ENCODE assay signal across 1 cellular context in genomic region chr10:124062390-124062789, GRCh38.
TF ChIP-seq lines count a peak whose summit lies in the region.

No MANE protein-coding gene starts in this region.

TF ChIP-seq in HepG2, 621 proteins besides CTCF, POLR2A, EP300 and RAD21 (continued from another document and continues in another):
- TF ChIP-seq SNAPC4 (CRISPR knock-in tag; IDR thresholded peaks at IDR 0.05) (no peak), MED1 (CRISPR knock-in tag; IDR thresholded peaks at IDR 0.05) (peak; percentile 20; the same call in 1 of the 2 replicates), KLF11 (CRISPR knock-in tag; IDR thresholded peaks at IDR 0.05) (no peak), ZNF543 (CRISPR knock-in tag; IDR thresholded peaks at IDR 0.05) (no peak), ZNF280D (CRISPR knock-in tag; IDR thresholded peaks at IDR 0.05) (no peak), TOE1 (CRISPR knock-in tag; IDR thresholded peaks at IDR 0.05) (no peak), RARA (CRISPR knock-in tag; IDR thresholded peaks at IDR 0.05) (no peak), SOX5 (CRISPR knock-in tag; IDR thresholded peaks at IDR 0.05; ENCODE audit: borderline replicate concordance) (peak; percentile 30; the same call in 1 of the 2 replicates), KDM5A (IDR thresholded peaks at IDR 0.05; ENCODE audit: borderline replicate concordance, low read length) (no peak), XBP1 (CRISPR knock-in tag; IDR thresholded peaks at IDR 0.05) (no peak), U2AF1 (optimal IDR thresholded peaks at IDR 0.05; ENCODE audit: low read depth, low read length) (no peak), MXD4 (CRISPR knock-in tag; IDR thresholded peaks at IDR 0.05) (no peak), ARNT2 (CRISPR knock-in tag; IDR thresholded peaks at IDR 0.05; ENCODE audit: low read depth) (no peak), IRF2 (CRISPR knock-in tag; IDR thresholded peaks at IDR 0.05) (peak; percentile 30; the same call in 1 of the 2 replicates), ZNF160 (CRISPR knock-in tag; IDR thresholded peaks at IDR 0.05) (no peak), DRAP1 (CRISPR knock-in tag; IDR thresholded peaks at IDR 0.05) (0 out of 2 replicates have a peak, but pooled peaks have one; percentile 23), SMAD1 (CRISPR knock-in tag; IDR thresholded peaks at IDR 0.05; ENCODE audit: borderline replicate concordance, low read depth) (0 out of 2 replicates have a peak, but pooled peaks have one; percentile 28), HOMEZ (CRISPR knock-in tag; IDR thresholded peaks at IDR 0.05; ENCODE audit: low read depth) (peak; percentile 27; the same call in 1 of the 2 replicates), HNF4G (IDR thresholded peaks at IDR 0.05; ENCODE audit: borderline replicate concordance, low read depth, low read length) (peak; percentile 34; the same call in 1 of the 2 replicates), HNF4G (CRISPR knock-in tag; IDR thresholded peaks at IDR 0.05; ENCODE audit: borderline replicate concordance, low read depth) (peak; percentile 73; the same call in 1 of the 2 replicates), KMT2A (CRISPR knock-in tag; IDR thresholded peaks at IDR 0.05) (peak; percentile 70; the same call in 1 of the 2 replicates), ZBTB25 (CRISPR knock-in tag; IDR thresholded peaks at IDR 0.05) (no peak), ZNF121 (CRISPR knock-in tag; IDR thresholded peaks at IDR 0.05) (no peak), ETV5 (CRISPR knock-in tag; IDR thresholded peaks at IDR 0.05; ENCODE audit: borderline replicate concordance) (0 out of 2 replicates have a peak, but pooled peaks have one; percentile 38), ZBTB7B (CRISPR knock-in tag; IDR thresholded peaks at IDR 0.05) (no peak), MED13 (CRISPR knock-in tag; IDR thresholded peaks at IDR 0.05) (no peak), ZNF644 (CRISPR knock-in tag; IDR thresholded peaks at IDR 0.05; ENCODE audit: low read depth) (0 out of 2 replicates have a peak, but pooled peaks have one; percentile 30), SAP130 (CRISPR knock-in tag; IDR thresholded peaks at IDR 0.05; ENCODE audit: low read depth) (peak; percentile 44; the same call in 1 of the 2 replicates), MTA3 (CRISPR knock-in tag; IDR thresholded peaks at IDR 0.05) (no peak), ARID4A (CRISPR knock-in tag; IDR thresholded peaks at IDR 0.05; ENCODE audit: borderline replicate concordance) (no peak), ZNF839 (CRISPR knock-in tag; IDR thresholded peaks at IDR 0.05; ENCODE audit: borderline replicate concordance) (no peak), ZNF572 (CRISPR knock-in tag; IDR thresholded peaks at IDR 0.05) (peak; percentile 82; the same call in 1 of the 2 replicates), GPBP1L1 (CRISPR knock-in tag; IDR thresholded peaks at IDR 0.05) (no peak), HNF1B (CRISPR knock-in tag; IDR thresholded peaks at IDR 0.05) (peak; percentile 70), RBAK (CRISPR knock-in tag; IDR thresholded peaks at IDR 0.05) (no peak), CCDC6 (CRISPR knock-in tag; IDR thresholded peaks at IDR 0.05) (no peak), SALL2 (CRISPR knock-in tag; IDR thresholded peaks at IDR 0.05) (no peak), ZBTB34 (CRISPR knock-in tag; IDR thresholded peaks at IDR 0.05) (no peak), ZNF124 (CRISPR knock-in tag; IDR thresholded peaks at IDR 0.05) (no peak), CEBPB (IDR thresholded peaks at IDR 0.05; ENCODE audit: borderline replicate concordance, low read depth, low read length) (no peak), ZSCAN12 (CRISPR knock-in tag; IDR thresholded peaks at IDR 0.05) (no peak), THAP7 (CRISPR knock-in tag; IDR thresholded peaks at IDR 0.05) (no peak)
